Comparison of ENCODE assay signal across 31 cellular contexts in genomic region chr7:106514887-106515286, GRCh38.
"Had no signal": no experiment of that assay in that cellular context is flagged by ENCODE, and none has a peak within 500 bp of the region (broad histone marks: within the 10 kb centered on the region; RNA-seq: fewer than 3 reads in every experiment).

No MANE protein-coding gene starts in this region.

- H3K27me3 ChIP-seq: left lung, neural progenitor cell, right atrium auricular region, thyroid gland, upper lobe of left lung, vagina had no signal

- H3K4me3 Mint-ChIP-seq: activated CD4-positive, alpha-beta memory T cell treated with anti-CD3 and anti-CD28 coated beads, Interleukin-2, amount 10 ng/mL, durations not matched to agents 7 days and 5 days; activated CD4-positive, alpha-beta T cell treated with anti-CD3 and anti-CD28 coated beads, Interleukin-2, amount 10 ng/mL, durations not matched to agents 24 days and 14 days; activated T-cell treated with anti-CD3 and anti-CD28 coated beads, Interleukin-2, amount 50 U/mL, for 24 hours; activated T-helper 17 cell treated with anti-CD3 and anti-CD28 coated beads, Interleukin-2, amount 50 U/mL, for 72 hours; central memory CD8-positive, alpha-beta T cell; dendritic cell treated with granulocyte-macrophage colony-stimulating factor and Interleukin-4, amounts not matched to agents 40 ng/mL and 50 ng/mL, for 4 days; endodermal cell; natural killer cell; neural progenitor cell; T-helper 17 cell had no signal

- ATAC-seq: activated T-helper 17 cell treated with anti-CD3 and anti-CD28 coated beads, Interleukin-2, amount 50 U/mL, for 72 hours; esophagus mucosa; left lung; lower lobe of right lung; natural killer cell; T-helper 17 cell had no signal

- H3K9me3 Mint-ChIP-seq: activated CD4-positive, alpha-beta memory T cell treated with anti-CD3 and anti-CD28 coated beads, Interleukin-2, amount 10 ng/mL, durations not matched to agents 7 days and 5 days; activated T-cell treated with anti-CD3 and anti-CD28 coated beads, Interleukin-2, amount 50 U/mL, for 24 hours; activated T-helper 17 cell treated with anti-CD3 and anti-CD28 coated beads, Interleukin-2, amount 50 U/mL, for 72 hours; central memory CD8-positive, alpha-beta T cell; dendritic cell treated with granulocyte-macrophage colony-stimulating factor and Interleukin-4, amounts not matched to agents 40 ng/mL and 50 ng/mL, for 4 days; natural killer cell; neural progenitor cell had no signal

- H3K9me3 ChIP-seq: left lung, lower lobe of right lung, right atrium auricular region, thyroid gland, upper lobe of left lung, vagina had no signal

- H3K9ac ChIP-seq: neural progenitor cell, parathyroid adenoma had no signal

- H3K4me3 ChIP-seq: left lung, lower lobe of right lung, neural progenitor cell, right atrium auricular region, thyroid gland, upper lobe of left lung, vagina had no signal

- H3K4me1 ChIP-seq: left lung, lower lobe of right lung, neural progenitor cell, parathyroid adenoma, right atrium auricular region, thyroid gland, upper lobe of left lung, vagina had no signal

- H3K36me3 Mint-ChIP-seq: natural killer cell, neural progenitor cell had no signal

- H3K27ac Mint-ChIP-seq: activated CD4-positive, alpha-beta memory T cell treated with anti-CD3 and anti-CD28 coated beads, Interleukin-2, amount 10 ng/mL, durations not matched to agents 7 days and 5 days; activated CD4-positive, alpha-beta T cell treated with anti-CD3 and anti-CD28 coated beads, Interleukin-2, amount 10 ng/mL, durations not matched to agents 24 days and 14 days; activated T-cell treated with anti-CD3 and anti-CD28 coated beads, Interleukin-2, amount 50 U/mL, for 24 hours; activated T-helper 17 cell treated with anti-CD3 and anti-CD28 coated beads, Interleukin-2, amount 50 U/mL, for 72 hours; dendritic cell treated with granulocyte-macrophage colony-stimulating factor and Interleukin-4, amounts not matched to agents 40 ng/mL and 50 ng/mL, for 4 days; endodermal cell; natural killer cell; neural progenitor cell; T-helper 17 cell had no signal

- H3K36me3 ChIP-seq: left lung, lower lobe of right lung, neural progenitor cell, right atrium auricular region, thyroid gland, upper lobe of left lung, vagina had no signal

- DNase-seq: activated CD4-positive, alpha-beta memory T cell treated with anti-CD3 and anti-CD28 coated beads, Interleukin-2, amount 10 ng/mL, durations not matched to agents 7 days and 5 days; activated CD4-positive, alpha-beta T cell treated with anti-CD3 and anti-CD28 coated beads, Interleukin-2, amount 10 ng/mL, durations not matched to agents 24 days and 14 days; activated CD4-positive, CD25-positive, alpha-beta regulatory T cell treated with anti-CD3 and anti-CD28 coated beads, Interleukin-2, amount 50 U/mL, for 72 hours; activated CD8-positive, alpha-beta memory T cell treated with anti-CD3 and anti-CD28 coated beads, Interleukin-2, amount 50 U/mL, for 48 hours; activated gamma-delta T cell treated with Interleukin-2 at 50 U/mL for 16 hours; activated naive CD4-positive, alpha-beta T cell treated with anti-CD3 and anti-CD28 coated beads, Interleukin-2, amount 50 U/mL, for 16 hours; activated T-cell treated with anti-CD3 and anti-CD28 coated beads, Interleukin-2, amount 50 U/mL, for 24 hours; amygdala; endodermal cell; glutamatergic neuron; left lung; lower lobe of right lung; mesendoderm; natural killer cell; occipital lobe; stimulated activated CD4-positive, alpha-beta T cell treated with anti-CD3 and anti-CD28 coated beads, Interleukin-2, amount 100 ng/mL, for 48 hours; stimulated activated naive CD4-positive, alpha-beta T cell treated with Interleukin-2 at 50 U/mL for 16 hours; substantia nigra; SW 1271; T-helper 17 cell; T1000; thyroid gland; upper lobe of left lung had no signal

- H3K4me1 Mint-ChIP-seq: activated CD4-positive, alpha-beta memory T cell treated with anti-CD3 and anti-CD28 coated beads, Interleukin-2, amount 10 ng/mL, durations not matched to agents 7 days and 5 days; activated CD4-positive, alpha-beta T cell treated with anti-CD3 and anti-CD28 coated beads, Interleukin-2, amount 10 ng/mL, durations not matched to agents 24 days and 14 days; activated T-helper 17 cell treated with anti-CD3 and anti-CD28 coated beads, Interleukin-2, amount 50 U/mL, for 72 hours; central memory CD8-positive, alpha-beta T cell; natural killer cell; neural progenitor cell had no signal
